ENCODE assay signal across 8 cellular contexts in the genomic region with DNA sequence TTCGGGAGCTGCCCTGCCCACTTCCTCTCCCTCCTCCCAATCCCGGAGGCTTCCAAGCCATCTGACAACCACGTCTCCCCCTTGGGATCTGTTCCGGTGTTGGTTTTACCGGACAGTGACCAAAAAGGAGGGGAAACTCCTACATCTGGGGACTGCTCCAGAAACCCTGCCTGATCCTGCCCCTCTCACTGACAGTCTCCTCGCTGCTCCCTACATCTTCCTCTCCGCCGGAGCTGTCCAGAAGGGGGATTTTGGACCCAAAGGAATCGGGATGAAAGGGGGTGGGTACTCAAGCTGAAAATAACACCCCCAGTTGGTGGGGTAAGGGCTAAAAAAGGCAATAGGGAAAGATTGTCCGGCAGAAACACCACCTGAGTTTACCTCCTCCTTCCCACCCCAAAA. TPM values are rescaled to one million over a fixed set of nuclear protein-coding genes. Genes with fewer than 3 reads are reported as not detected.
DNase-seq lines count a peak whose midpoint lies in the region; ATAC-seq and TF ChIP-seq lines count a peak whose summit lies in the region.

No MANE protein-coding gene starts in this region.

- peak overlapping the region; percentile 94 for H2AFZ ChIP-seq in IMR-90 (replicated peaks; ENCODE audit: low read length, poor library complexity)
- H2AFZ ChIP-seq in mammary epithelial cell (ENCODE audit: low read depth, low read length): peak overlapping the region; percentile 90

- intact Hi-C loops in IMR-90 (cut with micrococcal nuclease) (loop anchor here (2.0 kb wide), 1 partner anchor 22 kb away; no protein-coding TSS in a partner anchor), mammary epithelial cell (cut with micrococcal nuclease) (loop anchor here (2.0 kb wide), 1 partner anchor 74 kb away; a partner anchor contains a TSS)

- H3K36me3 ChIP-seq in IMR-90 (ENCODE audit: control insufficient read depth, insufficient read depth, low read length): no peaks in the 10 kb centered on the region
- H3K36me3 ChIP-seq in SJSA1: peaks cover 12% of the 10 kb centered on the region
- no peaks in the 10 kb centered on the region for H3K36me3 ChIP-seq in mammary epithelial cell (ENCODE audit: insufficient read depth, low read length)
- H3K36me3 ChIP-seq in iPS-18a (ENCODE audit: control insufficient read depth, low read depth, low read length): no peaks in the 10 kb centered on the region

- peak overlapping the region; percentile 5 to 93; a peak in 2 of 4 replicates for H4K8ac ChIP-seq in IMR-90 (ENCODE audit: low read depth in 2 of 2, low read length in 2 of 2)

- H2BK120ac ChIP-seq in IMR-90 (ENCODE audit: low read depth, low read length): peak overlapping the region; percentile 28; the same call in 1 of the 2 replicates

- in situ Hi-C loops in IMR-90 (cut with MboI; ENCODE audit: low sequenced_read_pairs) (no loop called here), mammary epithelial cell (cut with MboI; ENCODE audit: low sequenced_read_pairs in 2 of 2) (no loop called here)

- TF ChIP-seq RAD21 in IMR-90 (IDR thresholded peaks at IDR 0.05; ENCODE audit: low read length): no peak

- H4K20me1 ChIP-seq in IMR-90 (ENCODE audit: insufficient read depth, low read length) (0 out of 2 replicates have a peak, but pooled peaks cover 4% of the 10 kb centered on the region), mammary epithelial cell (ENCODE audit: insufficient read depth, low read length) (no peaks in the 10 kb centered on the region)

- POLR2A ChIA-PET in IMR-90 (lab: Charles Lee; ENCODE audit: unreplicated experiment): no interaction called here

- no CpG with 5 or more reads among the region's 10 CpGs for WGBS in IMR-90 (ENCODE audit: extremely low coverage in 2 of 2, insufficient read length in 1 of 2), 2 experiments
- WGBS in mammary epithelial cell (ENCODE audit: low coverage, missing lambda C conversion rate): 0% methylated on average over 9 of the region's 10 CpGs

- H3K9ac ChIP-seq in IMR-90 (ENCODE audit: low read depth, low read length) (peak overlapping the region; percentile 73), mammary epithelial cell (ENCODE audit: insufficient read depth, low read length) (peak overlapping the region; percentile 91), iPS-18a (ENCODE audit: low read length) (peak overlapping the region; percentile 86)

- H2AK5ac ChIP-seq in IMR-90 (ENCODE audit: low read depth, low read length): peak overlapping the region; percentile 61

- peak overlapping the region; percentile 96 for H3K4ac ChIP-seq in IMR-90 (ENCODE audit: low read depth, low read length)

- no peak overlapping the region for H2BK15ac ChIP-seq in IMR-90 (ENCODE audit: low read depth, low read length)

- peak overlapping the region; percentile 96 for H3K23ac ChIP-seq in IMR-90 (ENCODE audit: low read depth, low read length)

- H3K9me3 ChIP-seq in IMR-90 (ENCODE audit: control insufficient read depth, insufficient read depth, low read length): no peaks in the 10 kb centered on the region
- H3K9me3 ChIP-seq in SJSA1 (replicated peaks): no peaks in the 10 kb centered on the region
- H3K9me3 ChIP-seq in mammary epithelial cell (replicated peaks; ENCODE audit: insufficient read depth, low read length): no peaks in the 10 kb centered on the region
- no peaks in the 10 kb centered on the region for H3K9me3 ChIP-seq in iPS-18a (ENCODE audit: control insufficient read depth, low read depth, low read length)

- peak overlapping the region; percentile 31 for H4K5ac ChIP-seq in IMR-90 (ENCODE audit: low read depth, low read length)

- peak overlapping the region; percentile 73 for H3K4me2 ChIP-seq in IMR-90 (ENCODE audit: low read depth, low read length)
- peak overlapping the region; percentile 74 for H3K4me2 ChIP-seq in mammary epithelial cell (ENCODE audit: insufficient read depth, low read depth, low read length)

- no TSS peak for BruUV-seq in IMR-90 (replicated peaks; lab: Mats Ljungman, UMichigan)
- BruUV-seq in mammary epithelial cell (replicated peaks; lab: Mats Ljungman, UMichigan): no TSS peak

- peak overlapping the region; percentile 8 for H3K18ac ChIP-seq in IMR-90 (ENCODE audit: low read depth, low read length)

- CTCF ChIA-PET in IMR-90 (lab: Yijun Ruan, JAX): no interaction called here
- CTCF ChIA-PET in mammary epithelial cell (lab: Charles Lee; ENCODE audit: low non-redundant PET): no interaction called here

- TF ChIP-seq CTCF in IMR-90 (conservative IDR thresholded peaks at IDR 0.05; ENCODE audit: low read depth, low read length): 0 out of 2 replicates have a peak, but pooled peaks have one; percentile 1
- peak in 1 of 2 donors; percentile 2 for TF ChIP-seq CTCF in mammary epithelial cell (conservative IDR thresholded peaks at IDR 0.05 in 1 of 2, IDR thresholded peaks at IDR 0.05 in 1 of 2; ENCODE audit: extremely low read depth in 1 of 2, insufficient read depth in 1 of 2, low read depth in 1 of 2, low read length in 2 of 2)

- H3K4me3 ChIP-seq in IMR-90 (ENCODE audit: insufficient read depth, low read depth, low read length): peak overlapping the region; percentile 46
- peak overlapping the region; percentile 90 for H3K4me3 ChIP-seq in SJSA1
- peak overlapping the region; percentile 77 to 80 (median 77) for H3K4me3 ChIP-seq in mammary epithelial cell (replicated peaks in 1 of 3; ENCODE audit: insufficient read depth in 1 of 3, low read depth in 2 of 3, low read length in 3 of 3)
- peak overlapping the region; percentile 90 for H3K4me3 ChIP-seq in iPS-18a (ENCODE audit: low read length)

- H3K27ac ChIP-seq in IMR-90 (ENCODE audit: insufficient read depth, low read length): peak overlapping the region; percentile 91
- peak overlapping the region; percentile 88 for H3K27ac ChIP-seq in SJSA1
- H3K27ac ChIP-seq in mammary epithelial cell (ENCODE audit: insufficient read depth, low read depth, low read length): peak overlapping the region; percentile 57
- H3K27ac ChIP-seq in iPS-18a (ENCODE audit: low read length): peak overlapping the region; percentile 86

- peaks cover 13 to 45% of the 10 kb centered on the region in 2 experiments for H3K79me1 ChIP-seq in IMR-90 (ENCODE audit: low read depth in 1 of 2, low read length in 2 of 2)

- H3K56ac ChIP-seq in IMR-90 (ENCODE audit: extremely low read depth, insufficient read depth, low read length): peak overlapping the region; percentile 87; the same call in 1 of the 2 replicates

- peak overlapping the region; percentile 78 for H2BK5ac ChIP-seq in IMR-90 (ENCODE audit: low read depth, low read length, poor library complexity, severe bottlenecking)

- DNase-seq in DMS153 (lab: John Stamatoyannopoulos, UW) (peak; percentile 43), IMR-90 (peak; percentile 82), SJSA1 (ENCODE audit: low read depth in 1 of 2, low spot score in 2 of 2) (peak; percentile 70 to 76), mammary epithelial cell (peak; percentile 82), retina (peak; percentile 67)

- peak overlapping the region; percentile 42 for H4K91ac ChIP-seq in IMR-90 (ENCODE audit: insufficient read depth, low read depth, low read length)

- peaks cover 4% of the 10 kb centered on the region for H3K4me1 ChIP-seq in IMR-90 (ENCODE audit: control insufficient read depth, insufficient read depth, low read length)
- H3K4me1 ChIP-seq in SJSA1 (replicated peaks): no peaks in the 10 kb centered on the region; the same call in 1 of the 2 replicates
- H3K4me1 ChIP-seq in mammary epithelial cell (ENCODE audit: insufficient read depth, low read length): peaks cover 5% of the 10 kb centered on the region
- H3K4me1 ChIP-seq in iPS-18a (ENCODE audit: control insufficient read depth, low read depth, low read length): peaks cover 28% of the 10 kb centered on the region

- ATAC-seq in IMR-90 (ENCODE audit: low read depth) (peak; percentile 65), HG02852 (IDR thresholded peaks at IDR 0.05; ENCODE audit: unreplicated experiment) (no peak), GM19351 (IDR thresholded peaks at IDR 0.05; ENCODE audit: unreplicated experiment) (no peak)

- H3K14ac ChIP-seq in IMR-90 (replicated peaks; ENCODE audit: low read depth, low read length): peak overlapping the region; percentile 98

- dilution Hi-C loops in IMR-90 (cut with HindIII; ENCODE audit: low sequenced_read_pairs, unreplicated experiment) (no loop called here), mammary epithelial cell (cut with HindIII; ENCODE audit: low sequenced_read_pairs) (no loop called here)

- H2AK9ac ChIP-seq in IMR-90 (replicated peaks; ENCODE audit: low read depth, low read length, poor library complexity): peak overlapping the region; percentile 99

- no peaks in the 10 kb centered on the region for H3K27me3 ChIP-seq in IMR-90 (ENCODE audit: control insufficient read depth, insufficient read depth, low read length)
- H3K27me3 ChIP-seq in SJSA1 (replicated peaks): no peaks in the 10 kb centered on the region
- no peaks in the 10 kb centered on the region for H3K27me3 ChIP-seq in mammary epithelial cell (ENCODE audit: insufficient read depth, low read length)
- H3K27me3 ChIP-seq in iPS-18a (ENCODE audit: control insufficient read depth, insufficient read depth, low read length): no peaks in the 10 kb centered on the region

- peaks cover 76% of the 10 kb centered on the region for H3K79me2 ChIP-seq in mammary epithelial cell (ENCODE audit: insufficient read depth, low read length)

- H3K9me1 ChIP-seq in IMR-90 (ENCODE audit: insufficient read depth, low read length): 0 out of 2 replicates have a peak, but pooled peaks cover 3% of the 10 kb centered on the region

- TF ChIP-seq POLR2A in IMR-90 (IDR thresholded peaks at IDR 0.05; ENCODE audit: low read depth, low read length): peak; percentile 68

- H2BK20ac ChIP-seq in IMR-90 (ENCODE audit: low read depth, low read length): no peak overlapping the region

TF ChIP-seq in IMR-90, 13 proteins besides CTCF, POLR2A, EP300 and RAD21 (continues in another document):
- TF ChIP-seq CHD1 (IDR thresholded peaks at IDR 0.05; ENCODE audit: low read depth, low read length) (no peak), RCOR1 (IDR thresholded peaks at IDR 0.05; ENCODE audit: insufficient replicate concordance, low read length) (no peak), CEBPB (IDR thresholded peaks at IDR 0.05; ENCODE audit: low read depth, low read length) (no peak), FOS (IDR thresholded peaks at IDR 0.05; ENCODE audit: low read depth, low read length) (no peak)
- TF ChIP-seq, protein P1, sequence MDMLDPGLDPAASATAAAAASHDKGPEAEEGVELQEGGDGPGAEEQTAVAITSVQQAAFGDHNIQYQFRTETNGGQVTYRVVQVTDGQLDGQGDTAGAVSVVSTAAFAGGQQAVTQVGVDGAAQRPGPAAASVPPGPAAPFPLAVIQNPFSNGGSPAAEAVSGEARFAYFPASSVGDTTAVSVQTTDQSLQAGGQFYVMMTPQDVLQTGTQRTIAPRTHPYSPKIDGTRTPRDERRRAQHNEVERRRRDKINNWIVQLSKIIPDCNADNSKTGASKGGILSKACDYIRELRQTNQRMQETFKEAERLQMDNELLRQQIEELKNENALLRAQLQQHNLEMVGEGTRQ (IDR thresholded peaks at IDR 0.05; ENCODE audit: low read depth, low read length): no peak

RNA-seq across cellular contexts. Expression of a gene that starts 1.5 kb away (rescaled TPM):
- total RNA-seq in IMR-90 (2012; rRNA removed): 4.5 and 5.0 TPM in 2 replicates
- polyA plus RNA-seq in IMR-90 (2012; rRNA removed): 0.67 and 0.79 TPM in 2 replicates
- 0.13 and 0.21 TPM in 2 replicates for polyA plus RNA-seq in IMR-90 (2012; cell fraction: cytosol; rRNA removed)
- polyA plus RNA-seq in IMR-90 (2012; cell fraction: nucleus; rRNA removed; ENCODE audit: low replicate concordance): 1.4 and 3.7 TPM in 2 replicates
- total RNA-seq in SJSA1 (2014; rRNA removed; shearing (Covaris generic)): 5.5 and 5.7 TPM in 2 replicates
- 10 to 100 TPM; 12.7 to 17.7 TPM for total RNA-seq in mammary epithelial cell
- polyA plus RNA-seq in mammary epithelial cell: 5.9 TPM
- polyA minus RNA-seq in mammary epithelial cell: 33.6 TPM
